In genomic region chr3:17639765-17640164, GRCh38 we compare ENCODE assay signal across 12 cellular contexts.
DNase-seq lines count a peak whose midpoint lies in the region; ATAC-seq and TF ChIP-seq lines count a peak whose summit lies in the region.
"Had no signal": no experiment of that assay in that cellular context is flagged by ENCODE, and none has a peak within 500 bp of the region (broad histone marks: within the 10 kb centered on the region; RNA-seq: fewer than 3 reads in every experiment).

No MANE protein-coding gene starts in this region.

- H3K4me3 ChIP-seq in RWPE2 (ENCODE audit: severe bottlenecking) (no peak overlapping the region), fibroblast of pulmonary artery (replicated peaks; ENCODE audit: low read depth, low read length) (no peak overlapping the region), upper lobe of left lung (no peak overlapping the region)

- ATAC-seq in activated T-cell treated with anti-CD3 and anti-CD28 coated beads, Interleukin-2, amount 50 U/mL, for 72 hours (replicated peaks in 1 of 2), result no peak
- ATAC-seq in RWPE2 (ENCODE audit: low read depth), result peak; percentile 91
- peak; percentile 57 to 75 for ATAC-seq in upper lobe of left lung (ENCODE audit: low FRiP score in 2 of 2)
- ATAC-seq in GM21529 (IDR thresholded peaks at IDR 0.05; ENCODE audit: unreplicated experiment), result no peak
- no peak for ATAC-seq in GM18517 (IDR thresholded peaks at IDR 0.05; ENCODE audit: unreplicated experiment)

- peak overlapping the region; percentile 22 for H3K27ac Mint-ChIP-seq in activated T-cell treated with anti-CD3 and anti-CD28 coated beads, Interleukin-2, amount 50 U/mL, for 24 hours
- no peak overlapping the region for H3K27ac Mint-ChIP-seq in activated T-cell treated with anti-CD3 and anti-CD28 coated beads, Interleukin-2, amount 50 U/mL, for 72 hours

- no peak for TF ChIP-seq EP300 in upper lobe of left lung (IDR thresholded peaks at IDR 0.05)

- 69 to 83% methylated on average over 2 of the region's 2 CpGs for WGBS in upper lobe of left lung, 2 donors

- no peaks in the 10 kb centered on the region for H3K9me3 Mint-ChIP-seq in activated T-cell treated with anti-CD3 and anti-CD28 coated beads, Interleukin-2, amount 50 U/mL, for 24 hours
- H3K9me3 Mint-ChIP-seq in activated T-cell treated with anti-CD3 and anti-CD28 coated beads, Interleukin-2, amount 50 U/mL, for 72 hours, result no peaks in the 10 kb centered on the region

- H3K4me3 Mint-ChIP-seq in activated T-cell treated with anti-CD3 and anti-CD28 coated beads, Interleukin-2, amount 50 U/mL, for 24 hours, result no peak overlapping the region
- peak overlapping the region in 1 of 2 donors; percentile 16 for H3K4me3 Mint-ChIP-seq in activated T-cell treated with anti-CD3 and anti-CD28 coated beads, Interleukin-2, amount 50 U/mL, for 72 hours

- H3K36me3 Mint-ChIP-seq in activated T-cell treated with anti-CD3 and anti-CD28 coated beads, Interleukin-2, amount 50 U/mL, for 24 hours (ENCODE audit: low read depth), result no peaks in the 10 kb centered on the region
- H3K36me3 Mint-ChIP-seq in activated T-cell treated with anti-CD3 and anti-CD28 coated beads, Interleukin-2, amount 50 U/mL, for 72 hours (ENCODE audit: insufficient read depth in 2 of 2), result no peaks in the 10 kb centered on the region

- TF ChIP-seq CTCF in RWPE2 (IDR thresholded peaks at IDR 0.05; ENCODE audit: poor library complexity, severe bottlenecking), result no peak
- no peak for TF ChIP-seq CTCF in fibroblast of pulmonary artery (IDR thresholded peaks at IDR 0.05; ENCODE audit: low read length, missing control alignments)
- TF ChIP-seq CTCF in upper lobe of left lung (IDR thresholded peaks at IDR 0.05), result no peak

- H3K4me1 Mint-ChIP-seq in activated T-cell treated with anti-CD3 and anti-CD28 coated beads, Interleukin-2, amount 50 U/mL, for 24 hours (ENCODE audit: low read depth), result peaks cover 34% of the 10 kb centered on the region
- H3K4me1 Mint-ChIP-seq in activated T-cell treated with anti-CD3 and anti-CD28 coated beads, Interleukin-2, amount 50 U/mL, for 72 hours (ENCODE audit: low read depth), result peaks cover 25% of the 10 kb centered on the region

- H3K27me3 ChIP-seq in RWPE2 (ENCODE audit: insufficient read depth, poor library complexity, severe bottlenecking) (no peaks in the 10 kb centered on the region), upper lobe of left lung (no peaks in the 10 kb centered on the region)

- H3K27ac ChIP-seq in RWPE2 (ENCODE audit: poor library complexity, severe bottlenecking) (peak overlapping the region; percentile 81), upper lobe of left lung (no peak overlapping the region)

- H3K9me3 ChIP-seq in RWPE2 (ENCODE audit: severe bottlenecking) (no peaks in the 10 kb centered on the region), upper lobe of left lung (no peaks in the 10 kb centered on the region)

- TF ChIP-seq POLR2A in upper lobe of left lung (IDR thresholded peaks at IDR 0.05), result no peak

- DNase-seq in activated T-cell treated with anti-CD3 and anti-CD28 coated beads, Interleukin-2, amount 50 U/mL, for 24 hours, result no peak
- DNase-seq in activated T-cell treated with anti-CD3 and anti-CD28 coated beads, Interleukin-2, amount 50 U/mL, for 72 hours, result no peak
- no peak for DNase-seq in RWPE2 (ENCODE audit: low spot score)
- peak; percentile 96 for DNase-seq in fibroblast of pulmonary artery (ENCODE audit: low read depth)
- DNase-seq in upper lobe of left lung, result peak in 1 of 2 donors; percentile 38
- DNase-seq in activated CD4-positive, alpha-beta T cell treated with anti-CD3 and anti-CD28 coated beads for 4 hours, result no peak
- DNase-seq: activated CD4-positive, alpha-beta T cell treated with anti-CD3 and anti-CD28 coated beads for 48 hours; C1 segment of cervical spinal cord; left cardiac atrium; NCI-H524 treated with DMSO at 0.1 percent for 48 hours had no signal

- H3K4me1 ChIP-seq in RWPE2 (ENCODE audit: insufficient read depth, poor library complexity, severe bottlenecking) (peaks cover 31% of the 10 kb centered on the region), upper lobe of left lung (peaks cover 2 to 28% (median 11%) of the 10 kb centered on the region in 4 donors)

- no peaks in the 10 kb centered on the region for H3K36me3 ChIP-seq in RWPE2 (ENCODE audit: low read depth)
- H3K36me3 ChIP-seq in upper lobe of left lung, result no peaks in the 10 kb centered on the region

- no peaks in the 10 kb centered on the region for H3K27me3 Mint-ChIP-seq in activated T-cell treated with anti-CD3 and anti-CD28 coated beads, Interleukin-2, amount 50 U/mL, for 24 hours
- no peaks in the 10 kb centered on the region for H3K27me3 Mint-ChIP-seq in activated T-cell treated with anti-CD3 and anti-CD28 coated beads, Interleukin-2, amount 50 U/mL, for 72 hours (ENCODE audit: low read depth)

Comparison
In these comparisons a context has a peak if more than half of its experiments do, and no peak if none do; other contexts are left out.
1. ATAC-seq: peak in RWPE2 (single experiment) and upper lobe of left lung (2 of 2); none in activated T-cell treated with anti-CD3 and anti-CD28 coated beads, Interleukin-2, amount 50 U/mL, for 72 hours (0 of 2), GM21529 (single experiment) and GM18517 (single experiment).